In genomic region chr3:44323341-44323955, GRCh38 we compare ENCODE assay signal across 8 cellular contexts. TPM values are rescaled to one million over a fixed set of nuclear protein-coding genes. Genes with fewer than 3 reads are reported as not detected.
DNase-seq lines count a peak whose midpoint lies in the region; ATAC-seq and TF ChIP-seq lines count a peak whose summit lies in the region.

No MANE protein-coding gene starts in this region.

- DNase-seq in AG20443 (ENCODE audit: low spot score) (peak; percentile 49), H4 (ENCODE audit: low spot score) (peak; percentile 37), NCI-H526 (lab: John Stamatoyannopoulos, UW) (peak; percentile 42 to 83), epithelial cell of esophagus (ENCODE audit: low read depth) (peak; percentile 73), testis (peak; percentile 87)
- DNase-seq in activated CD4-positive, alpha-beta memory T cell treated with anti-CD3 and anti-CD28 coated beads for 36 hours = peak; percentile 65
- peak; percentile 16 to 77 (median 44) for DNase-seq in naive thymus-derived CD8-positive, alpha-beta T cell

- intact Hi-C loops in activated CD4-positive, alpha-beta memory T cell treated with anti-CD3 and anti-CD28 coated beads for 36 hours (cut with micrococcal nuclease) = loop anchor here (5.0 kb wide), 2 partner anchors 189 to 209 kb away; no protein-coding TSS in a partner anchor
- intact Hi-C loops in testis (cut with DNase I; ENCODE audit: low total_unique reads) = no loop called here

- no peak overlapping the region for H3K27ac Mint-ChIP-seq in activated CD4-positive, alpha-beta memory T cell treated with anti-CD3 and anti-CD28 coated beads for 36 hours
- H3K27ac Mint-ChIP-seq in naive thymus-derived CD8-positive, alpha-beta T cell = no peak overlapping the region

- H3K36me3 Mint-ChIP-seq in activated CD4-positive, alpha-beta memory T cell treated with anti-CD3 and anti-CD28 coated beads for 36 hours = no peaks in the 10 kb centered on the region
- H3K36me3 Mint-ChIP-seq in naive thymus-derived CD8-positive, alpha-beta T cell = no peaks in the 10 kb centered on the region

- H3K4me1 Mint-ChIP-seq in activated CD4-positive, alpha-beta memory T cell treated with anti-CD3 and anti-CD28 coated beads for 36 hours (ENCODE audit: low read depth) = no peaks in the 10 kb centered on the region
- H3K4me1 Mint-ChIP-seq in naive thymus-derived CD8-positive, alpha-beta T cell = peaks cover 0 to 3% (median 1%) of the 10 kb centered on the region in 4 donors

- peak; percentile 93 for TF ChIP-seq CTCF in epithelial cell of esophagus (IDR thresholded peaks at IDR 0.05; ENCODE audit: insufficient read depth, low read depth, low read length, missing control alignments)
- peak; percentile 60 to 72 (median 63) for TF ChIP-seq CTCF in testis (IDR thresholded peaks at IDR 0.05)

- TF ChIP-seq POLR2A in testis (IDR thresholded peaks at IDR 0.05) = no peak

- H3K36me3 ChIP-seq in testis (ENCODE audit: low read depth, missing control alignments) = no peaks in the 10 kb centered on the region

- peak in 1 of 2 donors; percentile 35 for ATAC-seq in naive thymus-derived CD8-positive, alpha-beta T cell
- no peak for ATAC-seq in HG03196 (IDR thresholded peaks at IDR 0.05; ENCODE audit: unreplicated experiment)

- no peaks in the 10 kb centered on the region for H3K9me3 ChIP-seq in testis

- no peak overlapping the region for H3K27ac ChIP-seq in testis

- CTCF ChIA-PET in activated CD4-positive, alpha-beta memory T cell treated with anti-CD3 and anti-CD28 coated beads for 36 hours (lab: Charles Lee) = interaction anchor here (0.6 to 3.0 kb wide), 13 partner anchors 8 to 591 kb away, joined by 3 to 13 read pairs (median 4); partner anchors contain the start of genes TCAIM and ZNF502

- no peak overlapping the region for H3K4me3 Mint-ChIP-seq in activated CD4-positive, alpha-beta memory T cell treated with anti-CD3 and anti-CD28 coated beads for 36 hours
- H3K4me3 Mint-ChIP-seq in naive thymus-derived CD8-positive, alpha-beta T cell = no peak overlapping the region

- H3K27me3 ChIP-seq in testis = no peaks in the 10 kb centered on the region

- no peaks in the 10 kb centered on the region for H3K9me3 Mint-ChIP-seq in activated CD4-positive, alpha-beta memory T cell treated with anti-CD3 and anti-CD28 coated beads for 36 hours
- H3K9me3 Mint-ChIP-seq in naive thymus-derived CD8-positive, alpha-beta T cell = no peaks in the 10 kb centered on the region

- peaks cover 6% of the 10 kb centered on the region for H3K27me3 Mint-ChIP-seq in activated CD4-positive, alpha-beta memory T cell treated with anti-CD3 and anti-CD28 coated beads for 36 hours
- H3K27me3 Mint-ChIP-seq in naive thymus-derived CD8-positive, alpha-beta T cell = peaks cover 0 to 14% (median 5%) of the 10 kb centered on the region in 5 donors

- POLR2A ChIA-PET in activated CD4-positive, alpha-beta memory T cell treated with anti-CD3 and anti-CD28 coated beads for 36 hours (lab: Charles Lee) = no interaction called here
- POLR2A ChIA-PET in naive thymus-derived CD8-positive, alpha-beta T cell (lab: Charles Lee) = no interaction called here

- H3K4me3 ChIP-seq in epithelial cell of esophagus (ENCODE audit: low read length) (no peak overlapping the region), testis (no peak overlapping the region)

- H3K4me1 ChIP-seq in testis = no peaks in the 10 kb centered on the region

- 19 to 35% methylated on average over 4 of the region's 4 CpGs for WGBS in testis, 2 donors

RNA-seq across cellular contexts. Expression of gene TCAIM, which starts 15.1 kb away (rescaled TPM):
- total RNA-seq in H4 (2014; rRNA removed; shearing (Covaris generic)) = 21.9 and 24.9 TPM in 2 replicates
- 10 to 100 TPM; 17.2 to 17.9 TPM for total RNA-seq in activated CD4-positive, alpha-beta memory T cell treated with anti-CD3 and anti-CD28 coated beads for 36 hours
- total RNA-seq in naive thymus-derived CD8-positive, alpha-beta T cell = 10 to 100 TPM; 19.5 to 23.7 TPM
- 10 to 100 TPM; 12.1 to 14.0 (median 13.1) TPM for polyA plus RNA-seq in naive thymus-derived CD8-positive, alpha-beta T cell
- total RNA-seq in testis = 10 to 100 TPM; 28.3 to 33.5 TPM
- 12.3 TPM for polyA plus RNA-seq in testis (ENCODE audit: insufficient read depth, low read depth, low replicate concordance)

Comparison
In these comparisons a context has a peak if more than half of its experiments do, and no peak if none do; other contexts are left out.
1. DNase-seq: peak in every context shown above with its lines; median percentile 87 in testis; 73 in epithelial cell of esophagus; 65 in activated CD4-positive, alpha-beta memory T cell treated with anti-CD3 and anti-CD28 coated beads for 36 hours; 62 in NCI-H526; 49 in AG20443; 44 in naive thymus-derived CD8-positive, alpha-beta T cell; 37 in H4.